In genomic region chr6:27290850-27291208, GRCh38 we compare ENCODE assay signal across 19 cellular contexts. TPM values are rescaled to one million over a fixed set of nuclear protein-coding genes. Genes with fewer than 3 reads are reported as not detected.
DNase-seq lines count a peak whose midpoint lies in the region; ATAC-seq, FAIRE-seq and TF ChIP-seq lines count a peak whose summit lies in the region.
"Had no signal": no experiment of that assay in that cellular context is flagged by ENCODE, and none has a peak within 500 bp of the region (broad histone marks: within the 10 kb centered on the region; RNA-seq: fewer than 3 reads in every experiment).

No MANE protein-coding gene starts in this region.

- H3K4me3 Mint-ChIP-seq in brain (peak overlapping the region in 4 of 5 experiments; percentile 5 to 79 (median 46)), type B pancreatic cell (peak overlapping the region; percentile 81)
- H3K4me3 Mint-ChIP-seq: T-helper 2 cell treated with Interferon-gamma antibody and Interleukin-4, amounts not matched to agents 5 μg/mL and 100 μg/mL, for 36 hours had no signal

- no peak for ATAC-seq in left ventricle myocardium superior
- no peak for ATAC-seq in GM18861 (IDR thresholded peaks at IDR 0.05; ENCODE audit: unreplicated experiment)

- H3K4me1 Mint-ChIP-seq in brain: peaks cover 41% of the 10 kb centered on the region
- peaks cover 29% of the 10 kb centered on the region for H3K4me1 Mint-ChIP-seq in type B pancreatic cell (ENCODE audit: unreplicated experiment)

- dilution Hi-C loops in keratinocyte (cut with MboI; ENCODE audit: extremely low pct_ligation_motif_present, low sequenced_read_pairs): no loop called here

- FAIRE-seq in keratinocyte (lab: Jason Lieb, UNC): no peak

- peak overlapping the region; percentile 78 for H3K4me2 ChIP-seq in keratinocyte (ENCODE audit: control insufficient read depth, extremely low read depth, insufficient read depth, low read depth, low read length)

- H3K36me3 ChIP-seq in cardiac muscle cell (no peaks in the 10 kb centered on the region), keratinocyte (ENCODE audit: control insufficient read depth in 2 of 2, extremely low read depth in 1 of 2, insufficient read depth in 2 of 2, low read length in 2 of 2) (no peaks in the 10 kb centered on the region), right atrium auricular region (no peaks in the 10 kb centered on the region)
- H3K36me3 ChIP-seq: transverse colon had no signal

- H4K20me1 ChIP-seq in keratinocyte (ENCODE audit: control insufficient read depth, extremely low read depth, insufficient read depth, low read length): no peaks in the 10 kb centered on the region

- intact Hi-C loops in left ventricle myocardium superior (cut with micrococcal nuclease): no loop called here

- H3K27ac Mint-ChIP-seq in brain (no peak overlapping the region), type B pancreatic cell (peak overlapping the region; percentile 23)
- H3K27ac Mint-ChIP-seq: T-helper 2 cell treated with Interferon-gamma antibody and Interleukin-4, amounts not matched to agents 5 μg/mL and 100 μg/mL, for 36 hours had no signal

- no peaks in the 10 kb centered on the region for H3K9me1 ChIP-seq in keratinocyte (ENCODE audit: control insufficient read depth, extremely low read depth, insufficient read depth, low read length)

- H2AFZ ChIP-seq in keratinocyte (ENCODE audit: control insufficient read depth, low read length): no peak overlapping the region

- H3K9me3 ChIP-seq in cardiac muscle cell (ENCODE audit: low read depth) (no peaks in the 10 kb centered on the region), keratinocyte (ENCODE audit: control insufficient read depth, low read depth, low read length) (no peaks in the 10 kb centered on the region), right atrium auricular region (peaks cover 0 to 15% of the 10 kb centered on the region in 2 donors)
- H3K9me3 ChIP-seq: transverse colon had no signal

- H3K27me3 ChIP-seq in cardiac muscle cell: peaks cover 100% of the 10 kb centered on the region
- peaks cover 13% of the 10 kb centered on the region for H3K27me3 ChIP-seq in keratinocyte (ENCODE audit: control insufficient read depth, extremely low read depth, insufficient read depth, low read length)
- H3K27me3 ChIP-seq in right atrium auricular region: peaks cover 24 to 42% of the 10 kb centered on the region in 2 donors

- no peaks in the 10 kb centered on the region for H3K79me2 ChIP-seq in keratinocyte (ENCODE audit: control insufficient read depth, insufficient read depth, low read length)

- no peak overlapping the region for H3K9ac ChIP-seq in keratinocyte (ENCODE audit: control insufficient read depth, extremely low read depth, insufficient read depth, low read length)

- H3K36me3 Mint-ChIP-seq in brain (no peaks in the 10 kb centered on the region), type B pancreatic cell (peaks cover 5% of the 10 kb centered on the region)

- peaks cover under 1 to 35% (median 27%) of the 10 kb centered on the region in 5 experiments for H3K9me3 Mint-ChIP-seq in brain
- no peaks in the 10 kb centered on the region for H3K9me3 Mint-ChIP-seq in type B pancreatic cell

- peaks cover 3% of the 10 kb centered on the region for H3K4me1 ChIP-seq in cardiac muscle cell (ENCODE audit: low read depth)
- H3K4me1 ChIP-seq in keratinocyte (ENCODE audit: control insufficient read depth, extremely low read depth, insufficient read depth, low read length): peaks cover 16% of the 10 kb centered on the region
- H3K4me1 ChIP-seq in right atrium auricular region: peaks cover 0 to 9% of the 10 kb centered on the region in 2 donors

- DNase-seq in cardiac muscle cell (ENCODE audit: low read depth in 1 of 2, low spot score in 1 of 2) (no peak), left ventricle myocardium superior (no peak), keratinocyte (ENCODE audit: low read depth, low spot score) (no peak), type B pancreatic cell (ENCODE audit: extremely low spot score, unreplicated experiment) (no peak), NCI-H526 (lab: John Stamatoyannopoulos, UW) (no peak), right atrium auricular region (ENCODE audit: low spot score) (no peak)
- DNase-seq: activated CD4-positive, alpha-beta T cell treated with anti-CD3 and anti-CD28 coated beads, Interleukin-2, amount 50 U/mL, for 4 hours; activated gamma-delta T cell; central memory CD4-positive, alpha-beta T cell; hippocampal formation; midbrain; NCI-H1694; NCI-H69; transverse colon had no signal

- no peak for TF ChIP-seq CTCF in cardiac muscle cell (IDR thresholded peaks at IDR 0.05; ENCODE audit: low read depth, low read length)
- no peak for TF ChIP-seq CTCF in brain (conservative IDR thresholded peaks at IDR 0.05)
- no peak for TF ChIP-seq CTCF in keratinocyte (optimal IDR thresholded peaks at IDR 0.05 in 1 of 3, IDR thresholded peaks at IDR 0.05 in 1 of 3, conservative IDR thresholded peaks at IDR 0.05 in 1 of 3; ENCODE audit: extremely low read depth in 1 of 3, insufficient read depth in 2 of 3, low read length in 3 of 3)
- no peak for TF ChIP-seq CTCF in type B pancreatic cell (conservative IDR thresholded peaks at IDR 0.05)
- TF ChIP-seq CTCF in right atrium auricular region (IDR thresholded peaks at IDR 0.05): no peak

- H3K27me3 Mint-ChIP-seq in brain: peaks cover 100% of the 10 kb centered on the region
- H3K27me3 Mint-ChIP-seq in type B pancreatic cell: peaks cover 95% of the 10 kb centered on the region

- peak overlapping the region; percentile 14 for H3K4me3 ChIP-seq in cardiac muscle cell
- peak overlapping the region in 1 of 3 experiments; percentile 62 for H3K4me3 ChIP-seq in keratinocyte (ENCODE audit: control insufficient read depth in 2 of 3, extremely low read depth in 1 of 3, insufficient read depth in 2 of 3, low read depth in 1 of 3, low read length in 3 of 3)
- no peak overlapping the region for H3K4me3 ChIP-seq in right atrium auricular region
- H3K4me3 ChIP-seq: transverse colon had no signal

- H3K27ac ChIP-seq in cardiac muscle cell (no peak overlapping the region), keratinocyte (ENCODE audit: control insufficient read depth, insufficient read depth, low read length) (no peak overlapping the region), right atrium auricular region (no peak overlapping the region)
- H3K27ac ChIP-seq: epithelial cell of prostate, transverse colon had no signal

RNA-seq across cellular contexts. Expression of gene POM121L2, which starts 21.2 kb away (rescaled TPM):
- total RNA-seq in cardiac muscle cell (0.18 TPM in 1 of 2 replicates, not detected in the other), left ventricle myocardium superior (not detected), type B pancreatic cell (ENCODE audit: low replicate concordance) (0.10 and 0.14 TPM in 2 replicates), right atrium auricular region (not detected)
- polyA plus RNA-seq in cardiac muscle cell (0.60 TPM in 1 of 2 replicates, not detected in the other), brain (ENCODE audit: insufficient read depth, low read depth, low replicate concordance) (not detected), keratinocyte (0.01 TPM in 1 of 3 replicates, not detected in the others)
- not detected for polyA plus RNA-seq in keratinocyte (2011; ENCODE audit: low read depth)
- not detected in 2 replicates for polyA plus RNA-seq in keratinocyte (2011; cell fraction: cytosol; rRNA removed)
- polyA plus RNA-seq in keratinocyte (2011; cell fraction: nucleus; rRNA removed): 0.03 and 0.04 TPM in 2 replicates
- polyA plus RNA-seq in keratinocyte (2012; ENCODE audit: low replicate concordance): not detected in 2 replicates
- polyA minus RNA-seq in keratinocyte: not detected in 3 replicates
- not detected for polyA minus RNA-seq in keratinocyte (2011; cell fraction: cytosol; rRNA and poly(A)+ RNA removed)
- not detected in 2 replicates for polyA minus RNA-seq in keratinocyte (2011; cell fraction: nucleus; rRNA and poly(A)+ RNA removed)
- total RNA-seq: posterior vena cava, transverse colon had no signal

RNA-seq across cellular contexts. Expression of gene PRSS16, which starts 43.3 kb away (rescaled TPM):
- total RNA-seq in cardiac muscle cell: 4.4 and 9.9 TPM in 2 replicates
- 2.7 and 5.2 TPM in 2 replicates for polyA plus RNA-seq in cardiac muscle cell
- not detected for total RNA-seq in left ventricle myocardium superior
- 24.8 TPM for polyA plus RNA-seq in brain (ENCODE audit: insufficient read depth, low read depth, low replicate concordance)
- polyA plus RNA-seq in keratinocyte: 7.5 to 8.9 TPM (median 8.7 TPM) in 3 replicates
- 1.1 TPM for polyA plus RNA-seq in keratinocyte (2011; ENCODE audit: low read depth)
- polyA plus RNA-seq in keratinocyte (2011; cell fraction: cytosol; rRNA removed): 7.9 and 8.4 TPM in 2 replicates
- polyA plus RNA-seq in keratinocyte (2011; cell fraction: nucleus; rRNA removed): 9.1 and 9.9 TPM in 2 replicates
- 4.3 and 5.6 TPM in 2 replicates for polyA plus RNA-seq in keratinocyte (2012; ENCODE audit: low replicate concordance)
- 4.5 to 9.8 TPM (median 5.2 TPM) in 3 replicates for polyA minus RNA-seq in keratinocyte
- polyA minus RNA-seq in keratinocyte (2011; cell fraction: cytosol; rRNA and poly(A)+ RNA removed): 3.5 TPM
- 2.3 and 2.4 TPM in 2 replicates for polyA minus RNA-seq in keratinocyte (2011; cell fraction: nucleus; rRNA and poly(A)+ RNA removed)
- total RNA-seq in type B pancreatic cell (ENCODE audit: low replicate concordance): 10.5 and 28.9 TPM in 2 replicates
- total RNA-seq in right atrium auricular region: 1 to 10 TPM in 1 of 2 donors, not detected in 1; 1.7 TPM
